Comparison of ENCODE assay signal across 32 cellular contexts in the genomic region with DNA sequence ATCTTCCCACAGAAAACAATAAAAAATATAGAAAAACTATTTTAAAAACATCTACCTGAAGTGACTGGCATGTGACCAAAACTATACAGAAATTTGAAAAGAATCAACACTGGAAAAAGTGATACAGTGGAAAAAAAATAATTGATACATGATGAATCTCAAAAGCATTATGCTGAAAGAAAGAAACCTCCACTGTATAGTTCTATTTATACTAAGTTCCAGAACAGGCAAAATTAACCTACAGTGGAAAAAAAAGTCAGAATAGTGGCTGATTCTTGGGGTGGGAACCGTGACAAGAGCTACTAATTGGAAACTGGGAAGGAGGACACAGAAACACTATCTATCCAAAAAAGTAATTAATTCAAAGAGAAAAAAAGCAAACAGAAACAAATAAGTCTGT.
"Had no signal": no experiment of that assay in that cellular context is flagged by ENCODE, and none has a peak within 500 bp of the region (broad histone marks: within the 10 kb centered on the region; RNA-seq: fewer than 3 reads in every experiment).

No MANE protein-coding gene starts in this region.

- H3K9me3 ChIP-seq: body of pancreas, esophagus muscularis mucosa, heart right ventricle, lower lobe of right lung, pancreas, prostate gland, SK-N-SH, suprapubic skin, tibial artery, upper lobe of right lung had no signal

- H3K27ac ChIP-seq: adrenal gland, body of pancreas, esophagus muscularis mucosa, foreskin keratinocyte, heart right ventricle, lower lobe of right lung, pancreas, prostate gland, skin epidermis, suprapubic skin, tibial artery, upper lobe of right lung had no signal

- H3K27ac Mint-ChIP-seq: activated CD8-positive, alpha-beta memory T cell treated with anti-CD3 and anti-CD28 coated beads, Interleukin-2, amount 10 ng/mL, durations not matched to agents 7 days and 5 days; activated T-helper 2 cell treated with anti-CD3 and anti-CD28 coated beads, Interferon-gamma antibody, Interleukin-2, Interleukin-4, amounts not matched to agents 10 μg/mL and 5 μg/mL and 100 μg/mL, durations not matched to agents 14 hours and 24 hours and 36 hours had no signal

- DNase-seq: activated CD4-positive, alpha-beta T cell treated with anti-CD3 and anti-CD28 coated beads, Interleukin-2, amount 50 U/mL, for 48 hours; activated CD8-positive, alpha-beta memory T cell treated with anti-CD3 and anti-CD28 coated beads, Interleukin-2, amount 10 ng/mL, durations not matched to agents 7 days and 5 days; adrenal gland; aorta; body of pancreas; dermis blood vessel endothelial cell; effector CD4-positive, alpha-beta T cell; foreskin keratinocyte; heart right ventricle; kidney glomerular epithelial cell; lower lobe of right lung; mesenchymal stem cell; naive thymus-derived CD8-positive, alpha-beta T cell; nucleus accumbens; pancreas; retina; SK-N-SH; stimulated activated CD4-positive, alpha-beta T cell treated with anti-CD3 and anti-CD28 coated beads, Interleukin-12 subunit alpha, Interleukin-12 subunit beta, amount 100 ng/mL, for 4 hours; stimulated activated CD4-positive, alpha-beta T cell treated with anti-CD3 and anti-CD28 coated beads, Interleukin-4, amount 100 ng/mL, for 1 hour; SW 1271; T-helper 2 cell; tibial artery; upper lobe of right lung had no signal

- H3K36me3 ChIP-seq: adrenal gland, esophagus muscularis mucosa, heart right ventricle, lower lobe of right lung, pancreas, prostate gland, suprapubic skin, tibial artery, upper lobe of right lung had no signal

- H3K4me3 Mint-ChIP-seq: activated CD8-positive, alpha-beta memory T cell treated with anti-CD3 and anti-CD28 coated beads, Interleukin-2, amount 10 ng/mL, durations not matched to agents 7 days and 5 days; naive thymus-derived CD8-positive, alpha-beta T cell; neural crest cell had no signal

- ATAC-seq: activated CD8-positive, alpha-beta memory T cell treated with anti-CD3 and anti-CD28 coated beads, Interleukin-2, amount 10 ng/mL, durations not matched to agents 7 days and 5 days; body of pancreas; foreskin keratinocyte; heart right ventricle; left lobe of liver; lower lobe of right lung; naive thymus-derived CD8-positive, alpha-beta T cell; pancreas; sciatic nerve; upper lobe of right lung had no signal

- H3K4me1 Mint-ChIP-seq: naive thymus-derived CD8-positive, alpha-beta T cell had no signal

- H3K27me3 ChIP-seq: adrenal gland, body of pancreas, esophagus muscularis mucosa, foreskin keratinocyte, heart right ventricle, pancreas, suprapubic skin, tibial artery, upper lobe of right lung had no signal

- FAIRE-seq: colon, pancreas had no signal

- H3K4me1 ChIP-seq: adrenal gland, body of pancreas, esophagus muscularis mucosa, foreskin keratinocyte, heart right ventricle, lower lobe of right lung, pancreas, prostate gland, suprapubic skin, tibial artery, upper lobe of right lung had no signal

- H3K4me3 ChIP-seq: adrenal gland, body of pancreas, esophagus muscularis mucosa, heart right ventricle, lower lobe of right lung, pancreas, prostate gland, skin epidermis, suprapubic skin, tibial artery, upper lobe of right lung had no signal

- H3K9me3 Mint-ChIP-seq: neural crest cell had no signal
